In genomic region chr18:80175451-80176235, GRCh38 we compare ENCODE assay signal across 10 cellular contexts.
DNase-seq lines count a peak whose midpoint lies in the region; ATAC-seq lines count a peak whose summit lies in the region.
"Had no signal": no experiment of that assay in that cellular context is flagged by ENCODE, and none has a peak within 500 bp of the region (broad histone marks: within the 10 kb centered on the region; RNA-seq: fewer than 3 reads in every experiment).

No MANE protein-coding gene starts in this region.

- peaks cover 16% of the 10 kb centered on the region for H3K4me1 Mint-ChIP-seq in activated CD4-positive, alpha-beta T cell treated with anti-CD3 and anti-CD28 coated beads, Interleukin-2, amount 10 ng/mL, durations not matched to agents 7 days and 5 days

- H3K27ac Mint-ChIP-seq in activated CD4-positive, alpha-beta T cell treated with anti-CD3 and anti-CD28 coated beads, Interleukin-2, amount 10 ng/mL, durations not matched to agents 7 days and 5 days: no peak overlapping the region

- peak; percentile 6 for DNase-seq in KBM-7
- peak; percentile 48 for DNase-seq in activated CD4-positive, alpha-beta T cell treated with anti-CD3 and anti-CD28 coated beads, Interleukin-2, amount 10 ng/mL, durations not matched to agents 7 days and 5 days
- DNase-seq in brain pericyte (ENCODE audit: low read depth, low spot score): peak; percentile 41
- DNase-seq in stimulated activated CD8-positive, alpha-beta memory T cell treated with anti-CD3 and anti-CD28 coated beads, Interleukin-15, amount 100 ng/mL, for 48 hours (ENCODE audit: low read depth in 2 of 2): peak; percentile 35 to 47
- DNase-seq in NCI-H510A (lab: John Stamatoyannopoulos, UW): no peak
- DNase-seq: EL, NCI-H1694 treated with DMSO at 0.1 percent for 48 hours, Right ventricle myocardium superior had no signal

- H3K27me3 Mint-ChIP-seq in activated CD4-positive, alpha-beta T cell treated with anti-CD3 and anti-CD28 coated beads, Interleukin-2, amount 10 ng/mL, durations not matched to agents 7 days and 5 days: peaks cover 31% of the 10 kb centered on the region

- CTCF ChIA-PET in activated CD4-positive, alpha-beta T cell treated with anti-CD3 and anti-CD28 coated beads, Interleukin-2, amount 10 ng/mL, durations not matched to agents 7 days and 5 days (lab: Charles Lee): no interaction called here

- POLR2A ChIA-PET in activated CD4-positive, alpha-beta T cell treated with anti-CD3 and anti-CD28 coated beads, Interleukin-2, amount 10 ng/mL, durations not matched to agents 7 days and 5 days (lab: Charles Lee): no interaction called here

- in situ Hi-C loops in KBM-7 (cut with MboI; ENCODE audit: low pct_unique_long_range_greater_than_20kb, low sequenced_read_pairs): no loop called here

- H3K4me3 Mint-ChIP-seq in activated CD4-positive, alpha-beta T cell treated with anti-CD3 and anti-CD28 coated beads, Interleukin-2, amount 10 ng/mL, durations not matched to agents 7 days and 5 days: no peak overlapping the region

- ATAC-seq in HG03135 (IDR thresholded peaks at IDR 0.05; ENCODE audit: unreplicated experiment) (no peak), HG02610 (IDR thresholded peaks at IDR 0.05; ENCODE audit: unreplicated experiment) (no peak)

- H3K9me3 Mint-ChIP-seq in activated CD4-positive, alpha-beta T cell treated with anti-CD3 and anti-CD28 coated beads, Interleukin-2, amount 10 ng/mL, durations not matched to agents 7 days and 5 days: no peaks in the 10 kb centered on the region

- H3K36me3 Mint-ChIP-seq in activated CD4-positive, alpha-beta T cell treated with anti-CD3 and anti-CD28 coated beads, Interleukin-2, amount 10 ng/mL, durations not matched to agents 7 days and 5 days (ENCODE audit: low read depth): no peaks in the 10 kb centered on the region
